Comparison of ENCODE assay signal across 28 cellular contexts in genomic region chr2:81171447-81171846, GRCh38.
"Had no signal": no experiment of that assay in that cellular context is flagged by ENCODE, and none has a peak within 500 bp of the region (broad histone marks: within the 10 kb centered on the region; RNA-seq: fewer than 3 reads in every experiment).

No MANE protein-coding gene starts in this region.

- FAIRE-seq: colon, endometrium, endothelial cell of umbilical vein, frontal cortex had no signal

- DNase-seq: colonic mucosa; cortex of kidney; dermis blood vessel endothelial cell; dorsolateral prefrontal cortex; effector CD4-positive, alpha-beta T cell; effector CD8-positive, alpha-beta T cell; effector memory CD4-positive, alpha-beta T cell; effector memory CD8-positive, alpha-beta T cell; endodermal cell; erythroblast; esophagus squamous epithelium; foreskin fibroblast; foreskin keratinocyte; foreskin melanocyte; gastrocnemius medialis; glutamatergic neuron; head of caudate nucleus; heart left ventricle; heart right ventricle had no signal

- ATAC-seq: effector memory CD8-positive, alpha-beta T cell; esophagus mucosa; foreskin keratinocyte; gastrocnemius medialis; gastroesophageal sphincter; heart left ventricle; heart right ventricle had no signal

- H3K27me3 ChIP-seq: colonic mucosa, esophagus muscularis mucosa, esophagus squamous epithelium, foreskin keratinocyte, gastrocnemius medialis, gastroesophageal sphincter, heart left ventricle, heart right ventricle had no signal

- H3K4me3 ChIP-seq: colonic mucosa, coronary artery, dorsolateral prefrontal cortex, esophagus muscularis mucosa, esophagus squamous epithelium, gastrocnemius medialis, gastroesophageal sphincter, heart left ventricle, heart right ventricle had no signal

- H3K4me1 ChIP-seq: colonic mucosa, esophagus muscularis mucosa, esophagus squamous epithelium, foreskin keratinocyte, gastrocnemius medialis, gastroesophageal sphincter, heart left ventricle, heart right ventricle had no signal

- H3K9me3 ChIP-seq: colonic mucosa, esophagus muscularis mucosa, esophagus squamous epithelium, gastrocnemius medialis, gastroesophageal sphincter had no signal

- H3K36me3 ChIP-seq: colonic mucosa, esophagus muscularis mucosa, esophagus squamous epithelium, gastrocnemius medialis, gastroesophageal sphincter, heart left ventricle, heart right ventricle had no signal

- H3K27ac ChIP-seq: colonic mucosa, coronary artery, dorsolateral prefrontal cortex, epithelial cell of prostate, esophagus muscularis mucosa, esophagus squamous epithelium, foreskin keratinocyte, gastrocnemius medialis, gastroesophageal sphincter, heart left ventricle, heart right ventricle had no signal
